ENCODE assay signal across 1 cellular context in the genomic region with DNA sequence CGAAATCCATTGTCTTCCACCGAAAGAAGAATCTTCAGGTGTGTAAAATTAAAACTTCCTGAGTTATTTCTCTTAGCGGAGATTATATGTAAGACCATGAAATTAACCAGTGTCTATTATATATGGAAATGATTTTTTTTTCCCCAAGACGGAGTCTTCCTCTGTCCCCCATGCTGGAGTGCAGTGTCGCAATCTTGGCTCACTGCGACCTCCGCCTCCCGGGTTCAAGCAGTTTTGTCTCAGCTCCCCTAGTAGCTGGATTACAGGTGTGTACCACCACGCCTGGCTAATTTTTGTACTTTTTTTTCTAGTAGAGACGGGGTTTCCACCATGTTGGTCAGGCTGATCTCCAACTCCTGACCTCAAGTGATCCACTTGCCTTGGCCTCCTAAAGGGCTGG.
TF ChIP-seq lines count a peak whose summit lies in the region.

No MANE protein-coding gene starts in this region.

TF ChIP-seq in GM12878, 131 proteins besides CTCF, POLR2A, EP300 and RAD21:
- no peak for TF ChIP-seq MTA3 (IDR thresholded peaks at IDR 0.05; ENCODE audit: borderline replicate concordance, low read length)
- TF ChIP-seq, protein P1, sequence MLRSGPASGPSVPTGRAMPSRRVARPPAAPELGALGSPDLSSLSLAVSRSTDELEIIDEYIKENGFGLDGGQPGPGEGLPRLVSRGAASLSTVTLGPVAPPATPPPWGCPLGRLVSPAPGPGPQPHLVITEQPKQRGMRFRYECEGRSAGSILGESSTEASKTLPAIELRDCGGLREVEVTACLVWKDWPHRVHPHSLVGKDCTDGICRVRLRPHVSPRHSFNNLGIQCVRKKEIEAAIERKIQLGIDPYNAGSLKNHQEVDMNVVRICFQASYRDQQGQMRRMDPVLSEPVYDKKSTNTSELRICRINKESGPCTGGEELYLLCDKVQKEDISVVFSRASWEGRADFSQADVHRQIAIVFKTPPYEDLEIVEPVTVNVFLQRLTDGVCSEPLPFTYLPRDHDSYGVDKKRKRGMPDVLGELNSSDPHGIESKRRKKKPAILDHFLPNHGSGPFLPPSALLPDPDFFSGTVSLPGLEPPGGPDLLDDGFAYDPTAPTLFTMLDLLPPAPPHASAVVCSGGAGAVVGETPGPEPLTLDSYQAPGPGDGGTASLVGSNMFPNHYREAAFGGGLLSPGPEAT (IDR thresholded peaks at IDR 0.05; ENCODE audit: low read depth) = no peak
- 0 out of 2 replicates have a peak, but pooled peaks have one; percentile 11 for TF ChIP-seq POLR2AphosphoS5 (IDR thresholded peaks at IDR 0.05; ENCODE audit: low read length)
